12 cellular contexts compared by ENCODE assay signal in the genomic region with DNA sequence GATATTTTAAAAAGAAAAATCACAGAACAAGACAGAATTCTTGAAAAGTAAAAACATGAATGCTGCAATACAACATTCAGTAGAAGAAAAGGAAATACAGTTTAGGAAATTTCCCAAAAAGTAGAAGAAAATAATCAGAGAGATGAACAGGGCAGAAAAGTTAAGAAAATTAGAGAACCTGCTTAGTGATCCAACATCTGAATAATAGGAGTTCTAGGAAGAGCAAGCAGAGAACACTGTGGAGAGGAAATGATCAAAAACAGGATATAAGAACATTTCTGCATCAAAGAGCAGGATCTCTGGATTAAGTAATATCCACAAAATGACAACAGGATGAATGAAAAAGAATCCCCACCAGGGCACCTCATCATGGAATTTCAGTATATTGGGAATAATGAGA. TPM values are rescaled to one million over a fixed set of nuclear protein-coding genes. Genes with fewer than 3 reads are reported as not detected.
"Had no signal": no experiment of that assay in that cellular context is flagged by ENCODE, and none has a peak within 500 bp of the region (broad histone marks: within the 10 kb centered on the region; RNA-seq: fewer than 3 reads in every experiment).

No MANE protein-coding gene starts in this region.

- H3K9ac ChIP-seq: KMS-11 had no signal

- ATAC-seq: HepG2, K562 had no signal

- DNase-seq: IMR-90, Karpas-422, Kasumi-1, KBM-7, KG1 had no signal

- FAIRE-seq: HepG2, HTR-8/SVneo, K562 had no signal

- H3K27ac ChIP-seq: HL-60, KMS-11 had no signal

- H3K4me3 ChIP-seq: K562 had no signal

- H3K4me2 ChIP-seq: KMS-11 had no signal

RNA-seq across cellular contexts. Expression of a gene that starts 8.8 kb away (rescaled TPM):
- total RNA-seq: HT-29 had no signal
- polyA plus RNA-seq: HepG2, IgD-negative memory B cell, K562 had no signal
